1 cellular context compared by ENCODE assay signal in genomic region chr9:74952281-74953151, GRCh38.
TF ChIP-seq lines count a peak whose summit lies in the region.

C9orf40 (minus strand) TSS chr9:74952912; CDS start chr9:74952611, 301 bp downstream.

TF ChIP-seq in HEK293, 187 proteins besides CTCF, POLR2A, EP300 and RAD21 (continued from another document and continues in another):
- TF ChIP-seq PRDM2 (tag by site-specific recombination; IDR thresholded peaks at IDR 0.05; ENCODE audit: borderline replicate concordance) = no peak
- peak; percentile 74 for TF ChIP-seq KLF1 (tag by site-specific recombination; IDR thresholded peaks at IDR 0.05)
- TF ChIP-seq ZBTB6 (tag by site-specific recombination; IDR thresholded peaks at IDR 0.05) = 0 out of 2 replicates have a peak, but pooled peaks have one; percentile 8
- TF ChIP-seq ZBTB20 (tag by site-specific recombination; IDR thresholded peaks at IDR 0.05) = peak; percentile 62; the same call in 1 of the 2 replicates
- no peak for TF ChIP-seq ZNF513 (tag by site-specific recombination; IDR thresholded peaks at IDR 0.05)
- TF ChIP-seq ZNF19 (tag by site-specific recombination; IDR thresholded peaks at IDR 0.05; ENCODE audit: low read depth) = no peak
- no peak for TF ChIP-seq ZNF830 (tag by site-specific recombination; IDR thresholded peaks at IDR 0.05; ENCODE audit: low read depth)
- TF ChIP-seq MEIS1 (CRISPR knock-in tag; IDR thresholded peaks at IDR 0.05; ENCODE audit: borderline replicate concordance) = no peak
- peak; percentile 89 for TF ChIP-seq ZBTB48 (tag by site-specific recombination; IDR thresholded peaks at IDR 0.05)
- no peak for TF ChIP-seq ZNF521 (tag by site-specific recombination; IDR thresholded peaks at IDR 0.05)
- peak; percentile 48 for TF ChIP-seq GLIS2 (tag by site-specific recombination; IDR thresholded peaks at IDR 0.05)
- no peak for TF ChIP-seq ZNF645 (tag by site-specific recombination; IDR thresholded peaks at IDR 0.05)
- no peak for TF ChIP-seq HOXD13 (CRISPR knock-in tag; IDR thresholded peaks at IDR 0.05; ENCODE audit: borderline replicate concordance)
- no peak for TF ChIP-seq ZNF302 (tag by site-specific recombination; IDR thresholded peaks at IDR 0.05; ENCODE audit: low read depth)
- no peak for TF ChIP-seq ZFP41 (tag by site-specific recombination; IDR thresholded peaks at IDR 0.05; ENCODE audit: borderline replicate concordance)
- TF ChIP-seq ZNF239 (tag by site-specific recombination; IDR thresholded peaks at IDR 0.05) = no peak
- no peak for TF ChIP-seq ZNF221 (tag by site-specific recombination; IDR thresholded peaks at IDR 0.05; ENCODE audit: borderline replicate concordance)
- TF ChIP-seq MZF1 (tag by site-specific recombination; IDR thresholded peaks at IDR 0.05; ENCODE audit: borderline replicate concordance) = no peak
- TF ChIP-seq ZNF26 (tag by site-specific recombination; IDR thresholded peaks at IDR 0.05) = no peak
- TF ChIP-seq ZNF2 (tag by site-specific recombination; IDR thresholded peaks at IDR 0.05) = peak; percentile 95
- no peak for TF ChIP-seq AEBP2 (tag by site-specific recombination; IDR thresholded peaks at IDR 0.05; ENCODE audit: borderline replicate concordance)
- TF ChIP-seq ZNF211 (tag by site-specific recombination; IDR thresholded peaks at IDR 0.05; ENCODE audit: low read depth) = no peak
- TF ChIP-seq ZNF132 (tag by site-specific recombination; IDR thresholded peaks at IDR 0.05; ENCODE audit: borderline replicate concordance) = no peak
- 0 out of 2 replicates have a peak, but pooled peaks have one; percentile 54 for TF ChIP-seq ZNF792 (tag by site-specific recombination; IDR thresholded peaks at IDR 0.05)
- TF ChIP-seq SCRT1 (tag by site-specific recombination; IDR thresholded peaks at IDR 0.05; ENCODE audit: borderline replicate concordance) = no peak
- no peak for TF ChIP-seq ZBTB44 (tag by site-specific recombination; IDR thresholded peaks at IDR 0.05)
- no peak for TF ChIP-seq ZNF416 (tag by site-specific recombination; IDR thresholded peaks at IDR 0.05)
- no peak for TF ChIP-seq SALL2 (tag by site-specific recombination; IDR thresholded peaks at IDR 0.05; ENCODE audit: borderline replicate concordance)
- TF ChIP-seq ZNF768 (tag by site-specific recombination; IDR thresholded peaks at IDR 0.05) = no peak
- no peak for TF ChIP-seq BCL11A (tag by site-specific recombination; IDR thresholded peaks at IDR 0.05; ENCODE audit: low read depth)
- TF ChIP-seq ZEB2 (tag by site-specific recombination; IDR thresholded peaks at IDR 0.05) = peak; percentile 68; the same call in 1 of the 2 replicates
- TF ChIP-seq ZSCAN18 (tag by site-specific recombination; IDR thresholded peaks at IDR 0.05) = no peak
- TF ChIP-seq ZNF37A (tag by site-specific recombination; IDR thresholded peaks at IDR 0.05) = no peak
- TF ChIP-seq ZNF626 (tag by site-specific recombination; IDR thresholded peaks at IDR 0.05) = no peak
- no peak for TF ChIP-seq ZNF623 (tag by site-specific recombination; IDR thresholded peaks at IDR 0.05)
- TF ChIP-seq ZFHX2 (tag by site-specific recombination; conservative IDR thresholded peaks at IDR 0.05) = no peak
- TF ChIP-seq RBAK (tag by site-specific recombination; IDR thresholded peaks at IDR 0.05) = no peak
- TF ChIP-seq ZNF561 (tag by site-specific recombination; IDR thresholded peaks at IDR 0.05; ENCODE audit: borderline replicate concordance) = no peak
- 0 out of 2 replicates have a peak, but pooled peaks have one; percentile 44 for TF ChIP-seq SP7 (tag by site-specific recombination; IDR thresholded peaks at IDR 0.05)
- TF ChIP-seq ZNF248 (tag by site-specific recombination; IDR thresholded peaks at IDR 0.05) = no peak
- TF ChIP-seq SP2 (tag by site-specific recombination; IDR thresholded peaks at IDR 0.05) = peak; percentile 78
- no peak for TF ChIP-seq PRDM6 (tag by site-specific recombination; IDR thresholded peaks at IDR 0.05)
- TF ChIP-seq ZNF274 (IDR thresholded peaks at IDR 0.05; ENCODE audit: low read length) = no peak
- no peak for TF ChIP-seq ZNF274 (tag by site-specific recombination; IDR thresholded peaks at IDR 0.05; ENCODE audit: borderline replicate concordance)
- TF ChIP-seq ZNF670 (tag by site-specific recombination; IDR thresholded peaks at IDR 0.05; ENCODE audit: low read depth) = no peak
- TF ChIP-seq ZNF335 (tag by site-specific recombination; conservative IDR thresholded peaks at IDR 0.05) = peak; percentile 66
- peak; percentile 51; the same call in 1 of the 2 replicates for TF ChIP-seq GLIS1 (tag by site-specific recombination; IDR thresholded peaks at IDR 0.05)
- no peak for TF ChIP-seq ZNF311 (tag by site-specific recombination; IDR thresholded peaks at IDR 0.05; ENCODE audit: borderline replicate concordance)
